In genomic region chr18:75133721-75134645, GRCh38 we compare ENCODE assay signal across 27 cellular contexts.
DNase-seq lines count a peak whose midpoint lies in the region; ATAC-seq and TF ChIP-seq lines count a peak whose summit lies in the region.
"Had no signal": no experiment of that assay in that cellular context is flagged by ENCODE, and none has a peak within 500 bp of the region (broad histone marks: within the 10 kb centered on the region; RNA-seq: fewer than 3 reads in every experiment).

No MANE protein-coding gene starts in this region.

- H3K4me3 ChIP-seq in H7 (ENCODE audit: insufficient read depth, low read depth, low read length): no peak overlapping the region
- H3K4me3 ChIP-seq: BLaER1, GM12878, ovary, stomach, thyroid gland had no signal

- no peak for ATAC-seq in GM21381 (IDR thresholded peaks at IDR 0.05; ENCODE audit: unreplicated experiment)
- ATAC-seq: activated CD4-positive, alpha-beta T cell treated with anti-CD3 and anti-CD28 coated beads for 36 hours; activated T-cell treated with anti-CD3 and anti-CD28 coated beads, Interleukin-2, amount 50 U/mL, for 4 hours; GM12878 had no signal

- peaks cover 3% of the 10 kb centered on the region for H3K27me3 Mint-ChIP-seq in osteocyte (ENCODE audit: unreplicated experiment)
- H3K27me3 Mint-ChIP-seq: activated CD4-positive, alpha-beta T cell treated with anti-CD3 and anti-CD28 coated beads for 36 hours had no signal

- no peaks in the 10 kb centered on the region for H3K36me3 ChIP-seq in H7 (replicated peaks; ENCODE audit: control insufficient read depth, insufficient read depth, low read length)
- H3K36me3 ChIP-seq: BLaER1, ovary, stomach, thyroid gland had no signal

- no peaks in the 10 kb centered on the region for H3K9me3 Mint-ChIP-seq in osteocyte (ENCODE audit: unreplicated experiment)
- H3K9me3 Mint-ChIP-seq: activated T-cell treated with anti-CD3 and anti-CD28 coated beads, Interleukin-2, amount 50 U/mL, for 4 hours; central memory CD8-positive, alpha-beta T cell; nephron had no signal

- no peaks in the 10 kb centered on the region for H3K27me3 ChIP-seq in H7 (ENCODE audit: control insufficient read depth, insufficient read depth, low read length)
- H3K27me3 ChIP-seq: BLaER1, ovary, stomach, thyroid gland had no signal

- CTCF ChIA-PET in HEK293T (lab: Yijun Ruan, JAX): no interaction called here

- no peak overlapping the region for H3K27ac Mint-ChIP-seq in osteocyte (ENCODE audit: unreplicated experiment)
- H3K27ac Mint-ChIP-seq: activated CD4-positive, alpha-beta T cell treated with anti-CD3 and anti-CD28 coated beads for 36 hours; nephron had no signal

- POLR2A ChIA-PET in HEK293T (lab: Yijun Ruan, JAX): no interaction called here

- peaks cover 17% of the 10 kb centered on the region for H3K4me1 Mint-ChIP-seq in osteocyte (ENCODE audit: unreplicated experiment)
- H3K4me1 Mint-ChIP-seq: activated CD4-positive, alpha-beta T cell treated with anti-CD3 and anti-CD28 coated beads for 36 hours; central memory CD8-positive, alpha-beta T cell had no signal

- TF ChIP-seq CTCF in osteocyte (IDR thresholded peaks at IDR 0.05): no peak

- H3K4me3 Mint-ChIP-seq in osteocyte (ENCODE audit: unreplicated experiment): no peak overlapping the region
- H3K4me3 Mint-ChIP-seq: activated CD4-positive, alpha-beta T cell treated with anti-CD3 and anti-CD28 coated beads for 36 hours; activated T-cell treated with anti-CD3 and anti-CD28 coated beads, Interleukin-2, amount 50 U/mL, for 4 hours; central memory CD8-positive, alpha-beta T cell; nephron had no signal

- DNase-seq in COR-L47 (lab: John Stamatoyannopoulos, UW) (peak; percentile 61), H7 (peak; percentile 40), ecto neural progenitor cell (ENCODE audit: low spot score) (peak; percentile 25), osteocyte (ENCODE audit: extremely low spot score, unreplicated experiment) (peak; percentile 80), HEK293T (ENCODE audit: extremely low spot score) (no peak), NOMO-1 treated with DMSO at 0.1 percent for 48 hours (lab: John Stamatoyannopoulos, UW; ENCODE audit: unreplicated experiment) (no peak)
- DNase-seq in activated CD4-positive, alpha-beta T cell treated with anti-CD3 and anti-CD28 coated beads, Interleukin-2, amount 50 U/mL, for 1 hour: no peak
- DNase-seq: activated CD4-positive, alpha-beta T cell treated with anti-CD3 and anti-CD28 coated beads for 36 hours; activated gamma-delta T cell treated with Interleukin-2 at 50 U/mL for 16 hours; activated T-cell treated with anti-CD3 and anti-CD28 coated beads, Interleukin-2, amount 50 U/mL, for 4 hours; HCEC 1CT; Kasumi-1; kidney; midbrain; NCI-H1436; NCI-H226; NCI-H774; ovary; retina; stimulated activated CD4-positive, alpha-beta T cell treated with anti-CD3 and anti-CD28 coated beads, Interleukin-1b, Interleukin-23, amount 100 ng/mL, for 48 hours; stomach had no signal

- no peaks in the 10 kb centered on the region for H3K36me3 Mint-ChIP-seq in osteocyte (ENCODE audit: unreplicated experiment)

TF ChIP-seq in HEK293T, 16 proteins besides CTCF, POLR2A, EP300 and RAD21:
- no peak for TF ChIP-seq FOXK2 (IDR thresholded peaks at IDR 0.05)
- TF ChIP-seq SUZ12 (IDR thresholded peaks at IDR 0.05): no peak
- TF ChIP-seq LEF1 (IDR thresholded peaks at IDR 0.05; ENCODE audit: borderline replicate concordance): no peak
- TF ChIP-seq BHLHE40 (IDR thresholded peaks at IDR 0.05; ENCODE audit: borderline replicate concordance): no peak
- no peak for TF ChIP-seq SP1 (IDR thresholded peaks at IDR 0.05)
- TF ChIP-seq NFRKB (IDR thresholded peaks at IDR 0.05): no peak
TF ChIP-seq in HEK293T: peak in this region for 0.

Comparison
In these comparisons a context has a peak if more than half of its experiments do, and no peak if none do; other contexts are left out.
1. DNase-seq: peak in COR-L47 (single experiment), H7 (single experiment), ecto neural progenitor cell (single experiment) and osteocyte (single experiment); none in HEK293T (single experiment), NOMO-1 treated with DMSO at 0.1 percent for 48 hours (single experiment) and activated CD4-positive, alpha-beta T cell treated with anti-CD3 and anti-CD28 coated beads, Interleukin-2, amount 50 U/mL, for 1 hour (single experiment).